2 cellular contexts compared by ENCODE assay signal in the genomic region with DNA sequence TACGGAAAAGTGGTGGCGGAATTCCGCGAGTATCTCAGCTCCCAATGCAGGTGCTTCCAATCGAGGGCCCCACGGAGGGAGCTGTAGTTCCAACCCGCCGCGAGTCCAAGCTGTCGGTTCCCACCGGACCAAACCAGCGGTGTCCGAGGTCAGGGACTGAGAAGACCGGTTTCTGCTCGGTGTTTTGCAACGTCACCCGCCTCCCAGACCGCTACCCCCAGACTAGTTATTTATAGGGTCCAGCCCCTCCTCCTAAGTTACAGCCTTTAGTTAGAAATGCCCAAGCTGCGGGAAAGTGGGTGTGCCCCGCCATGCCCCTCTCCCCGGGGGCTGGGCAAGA.
TF ChIP-seq lines count a peak whose summit lies in the region.

No MANE protein-coding gene starts in this region.

TF ChIP-seq in A549, 52 proteins besides CTCF, POLR2A, EP300 and RAD21:
- TF ChIP-seq, protein P1, sequence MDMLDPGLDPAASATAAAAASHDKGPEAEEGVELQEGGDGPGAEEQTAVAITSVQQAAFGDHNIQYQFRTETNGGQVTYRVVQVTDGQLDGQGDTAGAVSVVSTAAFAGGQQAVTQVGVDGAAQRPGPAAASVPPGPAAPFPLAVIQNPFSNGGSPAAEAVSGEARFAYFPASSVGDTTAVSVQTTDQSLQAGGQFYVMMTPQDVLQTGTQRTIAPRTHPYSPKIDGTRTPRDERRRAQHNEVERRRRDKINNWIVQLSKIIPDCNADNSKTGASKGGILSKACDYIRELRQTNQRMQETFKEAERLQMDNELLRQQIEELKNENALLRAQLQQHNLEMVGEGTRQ (IDR thresholded peaks at IDR 0.05): no peak
- TF ChIP-seq CEBPB (IDR thresholded peaks at IDR 0.05) (no peak), HOXB5 (CRISPR knock-in tag; IDR thresholded peaks at IDR 0.05) (no peak), NFE2L2 (conservative IDR thresholded peaks at IDR 0.05; ENCODE audit: low read length) (no peak), MYC (IDR thresholded peaks at IDR 0.05; ENCODE audit: borderline replicate concordance, low read length) (no peak), ZFP36 (IDR thresholded peaks at IDR 0.05; ENCODE audit: borderline replicate concordance, partially characterized antibody) (no peak), CHD2 (IDR thresholded peaks at IDR 0.05; ENCODE audit: low read length, partially characterized antibody) (no peak), FOSB (CRISPR knock-in tag; IDR thresholded peaks at IDR 0.05) (no peak), FOSL2 (IDR thresholded peaks at IDR 0.05) (no peak), FOSL2 (CRISPR knock-in tag; IDR thresholded peaks at IDR 0.05) (no peak), RNF2 (IDR thresholded peaks at IDR 0.05; ENCODE audit: borderline replicate concordance, low read depth) (no peak), KDM1A (IDR thresholded peaks at IDR 0.05; ENCODE audit: low read depth) (no peak), KDM5A (IDR thresholded peaks at IDR 0.05) (no peak), HOXB13 (CRISPR knock-in tag; IDR thresholded peaks at IDR 0.05; ENCODE audit: low read depth) (no peak), E2F6 (IDR thresholded peaks at IDR 0.05; ENCODE audit: borderline replicate concordance, low read depth) (no peak), ELK1 (IDR thresholded peaks at IDR 0.05; ENCODE audit: low read depth, low read length) (no peak), SMC3 (IDR thresholded peaks at IDR 0.05) (no peak), ATOH8 (CRISPR knock-in tag; IDR thresholded peaks at IDR 0.05; ENCODE audit: low read depth) (no peak)
- TF ChIP-seq, protein P2, sequence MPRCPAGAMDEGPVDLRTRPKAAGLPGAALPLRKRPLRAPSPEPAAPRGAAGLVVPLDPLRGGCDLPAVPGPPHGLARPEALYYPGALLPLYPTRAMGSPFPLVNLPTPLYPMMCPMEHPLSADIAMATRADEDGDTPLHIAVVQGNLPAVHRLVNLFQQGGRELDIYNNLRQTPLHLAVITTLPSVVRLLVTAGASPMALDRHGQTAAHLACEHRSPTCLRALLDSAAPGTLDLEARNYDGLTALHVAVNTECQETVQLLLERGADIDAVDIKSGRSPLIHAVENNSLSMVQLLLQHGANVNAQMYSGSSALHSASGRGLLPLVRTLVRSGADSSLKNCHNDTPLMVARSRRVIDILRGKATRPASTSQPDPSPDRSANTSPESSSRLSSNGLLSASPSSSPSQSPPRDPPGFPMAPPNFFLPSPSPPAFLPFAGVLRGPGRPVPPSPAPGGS (IDR thresholded peaks at IDR 0.05): no peak
- TF ChIP-seq, protein P3, sequence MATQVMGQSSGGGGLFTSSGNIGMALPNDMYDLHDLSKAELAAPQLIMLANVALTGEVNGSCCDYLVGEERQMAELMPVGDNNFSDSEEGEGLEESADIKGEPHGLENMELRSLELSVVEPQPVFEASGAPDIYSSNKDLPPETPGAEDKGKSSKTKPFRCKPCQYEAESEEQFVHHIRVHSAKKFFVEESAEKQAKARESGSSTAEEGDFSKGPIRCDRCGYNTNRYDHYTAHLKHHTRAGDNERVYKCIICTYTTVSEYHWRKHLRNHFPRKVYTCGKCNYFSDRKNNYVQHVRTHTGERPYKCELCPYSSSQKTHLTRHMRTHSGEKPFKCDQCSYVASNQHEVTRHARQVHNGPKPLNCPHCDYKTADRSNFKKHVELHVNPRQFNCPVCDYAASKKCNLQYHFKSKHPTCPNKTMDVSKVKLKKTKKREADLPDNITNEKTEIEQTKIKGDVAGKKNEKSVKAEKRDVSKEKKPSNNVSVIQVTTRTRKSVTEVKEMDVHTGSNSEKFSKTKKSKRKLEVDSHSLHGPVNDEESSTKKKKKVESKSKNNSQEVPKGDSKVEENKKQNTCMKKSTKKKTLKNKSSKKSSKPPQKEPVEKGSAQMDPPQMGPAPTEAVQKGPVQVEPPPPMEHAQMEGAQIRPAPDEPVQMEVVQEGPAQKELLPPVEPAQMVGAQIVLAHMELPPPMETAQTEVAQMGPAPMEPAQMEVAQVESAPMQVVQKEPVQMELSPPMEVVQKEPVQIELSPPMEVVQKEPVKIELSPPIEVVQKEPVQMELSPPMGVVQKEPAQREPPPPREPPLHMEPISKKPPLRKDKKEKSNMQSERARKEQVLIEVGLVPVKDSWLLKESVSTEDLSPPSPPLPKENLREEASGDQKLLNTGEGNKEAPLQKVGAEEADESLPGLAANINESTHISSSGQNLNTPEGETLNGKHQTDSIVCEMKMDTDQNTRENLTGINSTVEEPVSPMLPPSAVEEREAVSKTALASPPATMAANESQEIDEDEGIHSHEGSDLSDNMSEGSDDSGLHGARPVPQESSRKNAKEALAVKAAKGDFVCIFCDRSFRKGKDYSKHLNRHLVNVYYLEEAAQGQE (IDR thresholded peaks at IDR 0.05): no peak
- TF ChIP-seq, protein P4, sequence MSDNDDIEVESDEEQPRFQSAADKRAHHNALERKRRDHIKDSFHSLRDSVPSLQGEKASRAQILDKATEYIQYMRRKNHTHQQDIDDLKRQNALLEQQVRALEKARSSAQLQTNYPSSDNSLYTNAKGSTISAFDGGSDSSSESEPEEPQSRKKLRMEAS (IDR thresholded peaks at IDR 0.05): no peak

TF ChIP-seq in K562, 482 proteins besides CTCF, POLR2A, EP300 and RAD21 (continues in another document):
- TF ChIP-seq, protein P5, sequence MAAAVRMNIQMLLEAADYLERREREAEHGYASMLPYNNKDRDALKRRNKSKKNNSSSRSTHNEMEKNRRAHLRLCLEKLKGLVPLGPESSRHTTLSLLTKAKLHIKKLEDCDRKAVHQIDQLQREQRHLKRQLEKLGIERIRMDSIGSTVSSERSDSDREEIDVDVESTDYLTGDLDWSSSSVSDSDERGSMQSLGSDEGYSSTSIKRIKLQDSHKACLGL (CRISPR knock-in tag; IDR thresholded peaks at IDR 0.05; ENCODE audit: borderline replicate concordance, poor library complexity, severe bottlenecking): no peak
- TF ChIP-seq, protein P6, sequence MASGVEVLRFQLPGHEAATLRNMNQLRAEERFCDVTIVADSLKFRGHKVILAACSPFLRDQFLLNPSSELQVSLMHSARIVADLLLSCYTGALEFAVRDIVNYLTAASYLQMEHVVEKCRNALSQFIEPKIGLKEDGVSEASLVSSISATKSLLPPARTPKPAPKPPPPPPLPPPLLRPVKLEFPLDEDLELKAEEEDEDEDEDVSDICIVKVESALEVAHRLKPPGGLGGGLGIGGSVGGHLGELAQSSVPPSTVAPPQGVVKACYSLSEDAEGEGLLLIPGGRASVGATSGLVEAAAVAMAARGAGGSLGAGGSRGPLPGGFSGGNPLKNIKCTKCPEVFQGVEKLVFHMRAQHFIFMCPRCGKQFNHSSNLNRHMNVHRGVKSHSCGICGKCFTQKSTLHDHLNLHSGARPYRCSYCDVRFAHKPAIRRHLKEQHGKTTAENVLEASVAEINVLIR (CRISPR knock-in tag; IDR thresholded peaks at IDR 0.05): no peak
- TF ChIP-seq GABPB1 (CRISPR knock-in tag; IDR thresholded peaks at IDR 0.05): peak; percentile 3; the same call in 1 of the 2 replicates
- no peak for TF ChIP-seq LEF1 (IDR thresholded peaks at IDR 0.05)
- 0 out of 4 replicates have a peak, but pooled peaks of 1 of the 2 experiments have one; percentile 2 for TF ChIP-seq TEAD1 (CRISPR knock-in tag; IDR thresholded peaks at IDR 0.05)
- no peak for TF ChIP-seq SAFB (IDR thresholded peaks at IDR 0.05; ENCODE audit: borderline replicate concordance, low read depth, low read length)
- 0 out of 2 replicates have a peak, but pooled peaks have one; percentile 7 for TF ChIP-seq ZNF316 (IDR thresholded peaks at IDR 0.05)
- 0 out of 2 replicates have a peak, but pooled peaks have one; percentile 27 for TF ChIP-seq EP400 (IDR thresholded peaks at IDR 0.05)
- TF ChIP-seq, protein P7, sequence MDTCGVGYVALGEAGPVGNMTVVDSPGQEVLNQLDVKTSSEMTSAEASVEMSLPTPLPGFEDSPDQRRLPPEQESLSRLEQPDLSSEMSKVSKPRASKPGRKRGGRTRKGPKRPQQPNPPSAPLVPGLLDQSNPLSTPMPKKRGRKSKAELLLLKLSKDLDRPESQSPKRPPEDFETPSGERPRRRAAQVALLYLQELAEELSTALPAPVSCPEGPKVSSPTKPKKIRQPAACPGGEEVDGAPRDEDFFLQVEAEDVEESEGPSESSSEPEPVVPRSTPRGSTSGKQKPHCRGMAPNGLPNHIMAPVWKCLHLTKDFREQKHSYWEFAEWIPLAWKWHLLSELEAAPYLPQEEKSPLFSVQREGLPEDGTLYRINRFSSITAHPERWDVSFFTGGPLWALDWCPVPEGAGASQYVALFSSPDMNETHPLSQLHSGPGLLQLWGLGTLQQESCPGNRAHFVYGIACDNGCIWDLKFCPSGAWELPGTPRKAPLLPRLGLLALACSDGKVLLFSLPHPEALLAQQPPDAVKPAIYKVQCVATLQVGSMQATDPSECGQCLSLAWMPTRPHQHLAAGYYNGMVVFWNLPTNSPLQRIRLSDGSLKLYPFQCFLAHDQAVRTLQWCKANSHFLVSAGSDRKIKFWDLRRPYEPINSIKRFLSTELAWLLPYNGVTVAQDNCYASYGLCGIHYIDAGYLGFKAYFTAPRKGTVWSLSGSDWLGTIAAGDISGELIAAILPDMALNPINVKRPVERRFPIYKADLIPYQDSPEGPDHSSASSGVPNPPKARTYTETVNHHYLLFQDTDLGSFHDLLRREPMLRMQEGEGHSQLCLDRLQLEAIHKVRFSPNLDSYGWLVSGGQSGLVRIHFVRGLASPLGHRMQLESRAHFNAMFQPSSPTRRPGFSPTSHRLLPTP (IDR thresholded peaks at IDR 0.05; ENCODE audit: borderline replicate concordance, extremely low read depth, insufficient read length): no peak
- TF ChIP-seq ZNF282 (CRISPR knock-in tag; IDR thresholded peaks at IDR 0.05): no peak
- no peak for TF ChIP-seq HDAC8 (tag; IDR thresholded peaks at IDR 0.05)
- no peak for TF ChIP-seq DDX20 (tag; IDR thresholded peaks at IDR 0.05; ENCODE audit: low read depth)
- 0 out of 2 replicates have a peak, but pooled peaks have one; percentile 5 for TF ChIP-seq MTA3 (IDR thresholded peaks at IDR 0.05; ENCODE audit: borderline replicate concordance)
- no peak for TF ChIP-seq ZNF311 (CRISPR knock-in tag; IDR thresholded peaks at IDR 0.05)
- TF ChIP-seq ZFX (CRISPR knock-in tag; IDR thresholded peaks at IDR 0.05): no peak
- no peak for TF ChIP-seq HMG20A (CRISPR knock-in tag; conservative IDR thresholded peaks at IDR 0.05)
- TF ChIP-seq FOXP1 (CRISPR knock-in tag; IDR thresholded peaks at IDR 0.05): no peak
- TF ChIP-seq NFE2 (IDR thresholded peaks at IDR 0.05; ENCODE audit: low read depth): peak; percentile 11; the same call in 1 of the 2 replicates
- TF ChIP-seq, protein P8, sequence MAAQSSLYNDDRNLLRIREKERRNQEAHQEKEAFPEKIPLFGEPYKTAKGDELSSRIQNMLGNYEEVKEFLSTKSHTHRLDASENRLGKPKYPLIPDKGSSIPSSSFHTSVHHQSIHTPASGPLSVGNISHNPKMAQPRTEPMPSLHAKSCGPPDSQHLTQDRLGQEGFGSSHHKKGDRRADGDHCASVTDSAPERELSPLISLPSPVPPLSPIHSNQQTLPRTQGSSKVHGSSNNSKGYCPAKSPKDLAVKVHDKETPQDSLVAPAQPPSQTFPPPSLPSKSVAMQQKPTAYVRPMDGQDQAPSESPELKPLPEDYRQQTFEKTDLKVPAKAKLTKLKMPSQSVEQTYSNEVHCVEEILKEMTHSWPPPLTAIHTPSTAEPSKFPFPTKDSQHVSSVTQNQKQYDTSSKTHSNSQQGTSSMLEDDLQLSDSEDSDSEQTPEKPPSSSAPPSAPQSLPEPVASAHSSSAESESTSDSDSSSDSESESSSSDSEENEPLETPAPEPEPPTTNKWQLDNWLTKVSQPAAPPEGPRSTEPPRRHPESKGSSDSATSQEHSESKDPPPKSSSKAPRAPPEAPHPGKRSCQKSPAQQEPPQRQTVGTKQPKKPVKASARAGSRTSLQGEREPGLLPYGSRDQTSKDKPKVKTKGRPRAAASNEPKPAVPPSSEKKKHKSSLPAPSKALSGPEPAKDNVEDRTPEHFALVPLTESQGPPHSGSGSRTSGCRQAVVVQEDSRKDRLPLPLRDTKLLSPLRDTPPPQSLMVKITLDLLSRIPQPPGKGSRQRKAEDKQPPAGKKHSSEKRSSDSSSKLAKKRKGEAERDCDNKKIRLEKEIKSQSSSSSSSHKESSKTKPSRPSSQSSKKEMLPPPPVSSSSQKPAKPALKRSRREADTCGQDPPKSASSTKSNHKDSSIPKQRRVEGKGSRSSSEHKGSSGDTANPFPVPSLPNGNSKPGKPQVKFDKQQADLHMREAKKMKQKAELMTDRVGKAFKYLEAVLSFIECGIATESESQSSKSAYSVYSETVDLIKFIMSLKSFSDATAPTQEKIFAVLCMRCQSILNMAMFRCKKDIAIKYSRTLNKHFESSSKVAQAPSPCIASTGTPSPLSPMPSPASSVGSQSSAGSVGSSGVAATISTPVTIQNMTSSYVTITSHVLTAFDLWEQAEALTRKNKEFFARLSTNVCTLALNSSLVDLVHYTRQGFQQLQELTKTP (IDR thresholded peaks at IDR 0.05; ENCODE audit: low read depth in 1 of 2, partially characterized antibody in 2 of 2): peak in 1 of 2 experiments; percentile 1
- TF ChIP-seq ASH1L (IDR thresholded peaks at IDR 0.05; ENCODE audit: borderline replicate concordance, low read depth, partially characterized antibody): no peak
- TF ChIP-seq KLF16 (IDR thresholded peaks at IDR 0.05): peak; percentile 44
- TF ChIP-seq FOXK2 (conservative IDR thresholded peaks at IDR 0.05 in 1 of 2, IDR thresholded peaks at IDR 0.05 in 1 of 2; ENCODE audit: low read depth in 2 of 2): no peak
- TF ChIP-seq CBX1 (IDR thresholded peaks at IDR 0.05; ENCODE audit: low read depth): no peak
- TF ChIP-seq, protein P9, sequence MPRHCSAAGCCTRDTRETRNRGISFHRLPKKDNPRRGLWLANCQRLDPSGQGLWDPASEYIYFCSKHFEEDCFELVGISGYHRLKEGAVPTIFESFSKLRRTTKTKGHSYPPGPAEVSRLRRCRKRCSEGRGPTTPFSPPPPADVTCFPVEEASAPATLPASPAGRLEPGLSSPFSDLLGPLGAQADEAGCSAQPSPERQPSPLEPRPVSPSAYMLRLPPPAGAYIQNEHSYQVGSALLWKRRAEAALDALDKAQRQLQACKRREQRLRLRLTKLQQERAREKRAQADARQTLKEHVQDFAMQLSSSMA (CRISPR knock-in tag; IDR thresholded peaks at IDR 0.05): no peak
- TF ChIP-seq ZNF263 (CRISPR knock-in tag; IDR thresholded peaks at IDR 0.05; ENCODE audit: borderline replicate concordance): no peak
- TF ChIP-seq SMAD4 (CRISPR knock-in tag; conservative IDR thresholded peaks at IDR 0.05): no peak
- TF ChIP-seq MCM3 (IDR thresholded peaks at IDR 0.05): no peak
- 0 out of 3 replicates have a peak, but pooled peaks of 1 of the 2 experiments have one; percentile 5 for TF ChIP-seq CBX3 (IDR thresholded peaks at IDR 0.05; ENCODE audit: borderline replicate concordance in 1 of 2, low read length in 2 of 2)
- TF ChIP-seq, protein P10, sequence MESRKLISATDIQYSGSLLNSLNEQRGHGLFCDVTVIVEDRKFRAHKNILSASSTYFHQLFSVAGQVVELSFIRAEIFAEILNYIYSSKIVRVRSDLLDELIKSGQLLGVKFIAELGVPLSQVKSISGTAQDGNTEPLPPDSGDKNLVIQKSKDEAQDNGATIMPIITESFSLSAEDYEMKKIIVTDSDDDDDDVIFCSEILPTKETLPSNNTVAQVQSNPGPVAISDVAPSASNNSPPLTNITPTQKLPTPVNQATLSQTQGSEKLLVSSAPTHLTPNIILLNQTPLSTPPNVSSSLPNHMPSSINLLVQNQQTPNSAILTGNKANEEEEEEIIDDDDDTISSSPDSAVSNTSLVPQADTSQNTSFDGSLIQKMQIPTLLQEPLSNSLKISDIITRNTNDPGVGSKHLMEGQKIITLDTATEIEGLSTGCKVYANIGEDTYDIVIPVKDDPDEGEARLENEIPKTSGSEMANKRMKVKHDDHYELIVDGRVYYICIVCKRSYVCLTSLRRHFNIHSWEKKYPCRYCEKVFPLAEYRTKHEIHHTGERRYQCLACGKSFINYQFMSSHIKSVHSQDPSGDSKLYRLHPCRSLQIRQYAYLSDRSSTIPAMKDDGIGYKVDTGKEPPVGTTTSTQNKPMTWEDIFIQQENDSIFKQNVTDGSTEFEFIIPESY (CRISPR knock-in tag; IDR thresholded peaks at IDR 0.05): peak; percentile 79
- TF ChIP-seq ZNF766 (CRISPR knock-in tag; conservative IDR thresholded peaks at IDR 0.05): no peak
- no peak for TF ChIP-seq ZNF707 (CRISPR knock-in tag; conservative IDR thresholded peaks at IDR 0.05)
